Comparison of ENCODE assay signal across 8 cellular contexts in the genomic region with DNA sequence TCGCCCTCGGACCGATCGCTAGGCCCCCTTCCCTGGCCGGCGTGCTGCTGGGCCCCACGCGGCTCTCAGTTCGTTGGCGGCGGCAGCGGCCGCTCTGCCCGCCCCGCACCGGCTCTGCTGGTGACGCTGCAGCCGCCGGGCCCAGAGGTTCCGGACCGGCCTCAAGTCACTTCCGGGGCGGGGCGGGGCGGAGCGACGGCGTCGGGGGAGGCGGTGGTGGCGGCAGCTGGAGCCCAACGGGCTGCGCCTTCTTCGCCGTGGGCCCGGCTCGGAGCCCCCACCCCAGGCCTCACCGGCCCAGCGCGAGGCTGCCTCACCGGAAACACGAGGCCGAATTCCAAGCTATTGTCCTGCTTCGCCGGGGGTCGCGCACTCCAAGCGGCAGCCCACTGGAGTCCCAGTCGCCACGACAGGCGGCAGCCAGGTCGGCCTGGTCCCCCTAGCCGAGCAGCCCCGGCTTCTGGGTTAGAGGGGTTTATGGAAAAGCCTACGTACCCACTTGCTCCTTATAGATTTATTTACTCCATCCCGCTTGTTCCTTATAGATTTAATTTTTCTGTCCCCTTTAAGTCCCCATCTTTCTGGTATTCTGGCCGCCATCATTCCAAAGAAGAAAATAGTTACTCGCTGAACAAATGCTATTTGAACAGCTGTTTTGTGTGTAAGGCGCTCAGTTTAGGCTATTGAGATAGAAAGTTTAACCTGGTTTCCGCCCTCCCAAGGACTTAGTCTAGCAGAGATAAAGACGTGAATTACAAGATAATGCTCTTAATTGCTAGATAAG. TPM values are rescaled to one million over a fixed set of nuclear protein-coding genes. Genes with fewer than 3 reads are reported as not detected.
DNase-seq lines count a peak whose midpoint lies in the region; ATAC-seq and TF ChIP-seq lines count a peak whose summit lies in the region.

A gene with protein sequence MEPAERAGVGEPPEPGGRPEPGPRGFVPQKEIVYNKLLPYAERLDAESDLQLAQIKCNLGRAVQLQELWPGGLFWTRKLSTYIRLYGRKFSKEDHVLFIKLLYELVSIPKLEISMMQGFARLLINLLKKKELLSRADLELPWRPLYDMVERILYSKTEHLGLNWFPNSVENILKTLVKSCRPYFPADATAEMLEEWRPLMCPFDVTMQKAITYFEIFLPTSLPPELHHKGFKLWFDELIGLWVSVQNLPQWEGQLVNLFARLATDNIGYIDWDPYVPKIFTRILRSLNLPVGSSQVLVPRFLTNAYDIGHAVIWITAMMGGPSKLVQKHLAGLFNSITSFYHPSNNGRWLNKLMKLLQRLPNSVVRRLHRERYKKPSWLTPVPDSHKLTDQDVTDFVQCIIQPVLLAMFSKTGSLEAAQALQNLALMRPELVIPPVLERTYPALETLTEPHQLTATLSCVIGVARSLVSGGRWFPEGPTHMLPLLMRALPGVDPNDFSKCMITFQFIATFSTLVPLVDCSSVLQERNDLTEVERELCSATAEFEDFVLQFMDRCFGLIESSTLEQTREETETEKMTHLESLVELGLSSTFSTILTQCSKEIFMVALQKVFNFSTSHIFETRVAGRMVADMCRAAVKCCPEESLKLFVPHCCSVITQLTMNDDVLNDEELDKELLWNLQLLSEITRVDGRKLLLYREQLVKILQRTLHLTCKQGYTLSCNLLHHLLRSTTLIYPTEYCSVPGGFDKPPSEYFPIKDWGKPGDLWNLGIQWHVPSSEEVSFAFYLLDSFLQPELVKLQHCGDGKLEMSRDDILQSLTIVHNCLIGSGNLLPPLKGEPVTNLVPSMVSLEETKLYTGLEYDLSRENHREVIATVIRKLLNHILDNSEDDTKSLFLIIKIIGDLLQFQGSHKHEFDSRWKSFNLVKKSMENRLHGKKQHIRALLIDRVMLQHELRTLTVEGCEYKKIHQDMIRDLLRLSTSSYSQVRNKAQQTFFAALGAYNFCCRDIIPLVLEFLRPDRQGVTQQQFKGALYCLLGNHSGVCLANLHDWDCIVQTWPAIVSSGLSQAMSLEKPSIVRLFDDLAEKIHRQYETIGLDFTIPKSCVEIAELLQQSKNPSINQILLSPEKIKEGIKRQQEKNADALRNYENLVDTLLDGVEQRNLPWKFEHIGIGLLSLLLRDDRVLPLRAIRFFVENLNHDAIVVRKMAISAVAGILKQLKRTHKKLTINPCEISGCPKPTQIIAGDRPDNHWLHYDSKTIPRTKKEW (N-terminal part only) (minus strand): TSS at position 96 of the 784 bp plus-strand sequence. CDS start 209 bp downstream, outside the sequence.

- H3K4me3 ChIP-seq in right atrium auricular region (peak within 1 kb of the TSS; percentile 71 to 95), psoas muscle (peak within 1 kb of the TSS; percentile 81)

- DNase-seq in NCI-H1694 (lab: John Stamatoyannopoulos, UW) (peak; percentile 72), right atrium auricular region (ENCODE audit: low spot score) (peak; percentile 93), psoas muscle (peak; percentile 97 to 98), ureter (ENCODE audit: low spot score) (peak; percentile 96)

- no peaks in the 10 kb centered on the region for H3K27me3 ChIP-seq in right atrium auricular region
- H3K27me3 ChIP-seq in psoas muscle (ENCODE audit: insufficient read depth in 3 of 3, low read length in 2 of 3), result no peaks in the 10 kb centered on the region

- peaks cover 0 to 43% of the 10 kb centered on the region in 2 donors for H3K4me1 ChIP-seq in right atrium auricular region
- peaks cover 10% of the 10 kb centered on the region for H3K4me1 ChIP-seq in psoas muscle

- intact Hi-C loops in T-helper 2 cell treated with Interferon-gamma antibody and Interleukin-4, amounts not matched to agents 100 ng/mL and 5 ng/mL, for 36 hours (cut with micrococcal nuclease), result loop anchor here (1.0 to 10.0 kb wide), 6 partner anchors 23 to 1646 kb away; a partner anchor contains a TSS
- intact Hi-C loops in psoas muscle (cut with DNase I), result loop anchor here (10.0 kb wide), 2 partner anchors 74 to 114 kb away; no protein-coding TSS in a partner anchor

- WGBS in psoas muscle, 3 donors, result 1% methylated on average over 34 to 61 of the region's 61 CpGs

- H3K9me3 ChIP-seq in right atrium auricular region, result no peaks in the 10 kb centered on the region
- no peaks in the 10 kb centered on the region for H3K9me3 ChIP-seq in psoas muscle

- H3K36me3 ChIP-seq in right atrium auricular region (peaks cover 11% of the 10 kb centered on the region), psoas muscle (ENCODE audit: insufficient read depth in 1 of 2, low read depth in 1 of 2) (peaks cover 0 to 23% of the 10 kb centered on the region in 2 donors)

- TF ChIP-seq CTCF in right atrium auricular region (IDR thresholded peaks at IDR 0.05) (no peak), psoas muscle (IDR thresholded peaks at IDR 0.05) (no peak)

- peak within 1 kb of the TSS; percentile 84 for H3K27ac ChIP-seq in angular gyrus (ENCODE audit: low read depth, low read length)
- H3K27ac ChIP-seq in right atrium auricular region, result peak within 1 kb of the TSS; percentile 95 to 99
- peak within 1 kb of the TSS; percentile 94 for H3K27ac ChIP-seq in psoas muscle

- ATAC-seq in GM18499 (IDR thresholded peaks at IDR 0.05; ENCODE audit: insufficient read depth, unreplicated experiment) (peak; percentile 45), HG02884 (IDR thresholded peaks at IDR 0.05; ENCODE audit: unreplicated experiment) (peak; percentile 84), psoas muscle (peak; percentile 86 to 95 (median 92))

RNA-seq across cellular contexts. Expression of the gene that starts here (rescaled TPM):
- total RNA-seq in T-helper 2 cell treated with Interferon-gamma antibody and Interleukin-4, amounts not matched to agents 100 ng/mL and 5 ng/mL, for 36 hours, result 57.0 and 58.7 TPM in 2 replicates
- 10 to 100 TPM; 44.3 to 61.4 TPM for total RNA-seq in right atrium auricular region
- total RNA-seq in psoas muscle, result 100 to 1,000 TPM in 3 of 4 donors, 10 to 100 TPM in 1; 67.0 to 140 (median 116) TPM
- 100 to 1,000 TPM in 1 of 3 donors, 10 to 100 TPM in 2; 55.2 to 189 (median 74.4) TPM for polyA plus RNA-seq in psoas muscle
- 92.3 TPM for total RNA-seq in ureter

Comparison
In these comparisons a context has a peak if more than half of its experiments do, and no peak if none do; other contexts are left out.
1. Peak in every context shown above with its lines: DNase-seq, ATAC-seq, H3K4me3 ChIP-seq and H3K27ac ChIP-seq.